26 cellular contexts compared by ENCODE assay signal in genomic region chr9:108347463-108348153, GRCh38.
"Had no signal": no experiment of that assay in that cellular context is flagged by ENCODE, and none has a peak within 500 bp of the region (broad histone marks: within the 10 kb centered on the region; RNA-seq: fewer than 3 reads in every experiment).

No MANE protein-coding gene starts in this region.

- H3K27me3 Mint-ChIP-seq: dendritic cell treated with granulocyte-macrophage colony-stimulating factor and Interleukin-4, amounts not matched to agents 40 ng/mL and 50 ng/mL, for 4 days; stimulated activated naive CD8-positive, alpha-beta T cell treated with anti-CD3 and anti-CD28 coated beads, Interleukin-15, amount 100 ng/mL, for 72 hours had no signal

- H3K4me3 Mint-ChIP-seq: dendritic cell treated with granulocyte-macrophage colony-stimulating factor and Interleukin-4, amounts not matched to agents 40 ng/mL and 50 ng/mL, for 4 days; endodermal cell; naive thymus-derived CD4-positive, alpha-beta T cell; nephron progenitor cell; stimulated activated naive CD8-positive, alpha-beta T cell treated with anti-CD3 and anti-CD28 coated beads, Interleukin-15, amount 100 ng/mL, for 72 hours had no signal

- H3K9me3 Mint-ChIP-seq: dendritic cell treated with granulocyte-macrophage colony-stimulating factor and Interleukin-4, amounts not matched to agents 40 ng/mL and 50 ng/mL, for 4 days; nephron progenitor cell had no signal

- H3K27me3 ChIP-seq: colonic mucosa, ovary, right lobe of liver, suprapubic skin, thyroid gland, vagina had no signal

- H3K27ac ChIP-seq: colonic mucosa, epithelial cell of prostate, ovary, right lobe of liver, suprapubic skin, thyroid gland had no signal

- DNase-seq: colonic mucosa; effector CD8-positive, alpha-beta T cell; endodermal cell; foreskin melanocyte; mesenchymal stem cell; midbrain; naive thymus-derived CD4-positive, alpha-beta T cell; nephron progenitor cell; nucleus accumbens; ovary; posterior cingulate gyrus; retina; right lobe of liver; stimulated activated CD4-positive, alpha-beta T cell treated with anti-CD3 and anti-CD28 coated beads, Interleukin-12 subunit alpha, Interleukin-12 subunit beta, amount 100 ng/mL, for 4 hours; stimulated activated CD4-positive, alpha-beta T cell treated with anti-CD3 and anti-CD28 coated beads, Interleukin-1b, Interleukin-23, amount 100 ng/mL, for 48 hours; stimulated activated CD4-positive, alpha-beta T cell treated with anti-CD3 and anti-CD28 coated beads, Interleukin-4, amount 100 ng/mL, for 1 hour; stimulated activated CD8-positive, alpha-beta memory T cell treated with anti-CD3 and anti-CD28 coated beads, Interleukin-4, amount 100 ng/mL, for 48 hours; stimulated activated naive CD4-positive, alpha-beta T cell; stimulated activated naive CD8-positive, alpha-beta T cell treated with anti-CD3 and anti-CD28 coated beads, Interleukin-15, amount 100 ng/mL, for 72 hours; thyroid gland had no signal

- H3K27ac Mint-ChIP-seq: dendritic cell treated with granulocyte-macrophage colony-stimulating factor and Interleukin-4, amounts not matched to agents 40 ng/mL and 50 ng/mL, for 4 days; endodermal cell; naive thymus-derived CD4-positive, alpha-beta T cell; nephron progenitor cell; stimulated activated naive CD8-positive, alpha-beta T cell treated with anti-CD3 and anti-CD28 coated beads, Interleukin-15, amount 100 ng/mL, for 72 hours had no signal

- ATAC-seq: esophagus mucosa; naive thymus-derived CD4-positive, alpha-beta T cell; right lobe of liver; stimulated activated naive CD8-positive, alpha-beta T cell treated with anti-CD3 and anti-CD28 coated beads, Interleukin-15, amount 100 ng/mL, for 72 hours had no signal

- H3K4me3 ChIP-seq: colonic mucosa, ovary, right lobe of liver, smooth muscle cell, suprapubic skin, thyroid gland, vagina had no signal

- H3K36me3 ChIP-seq: colonic mucosa, ovary, right lobe of liver, suprapubic skin, thyroid gland, vagina had no signal

- H3K4me1 Mint-ChIP-seq: naive thymus-derived CD4-positive, alpha-beta T cell; nephron progenitor cell; stimulated activated naive CD8-positive, alpha-beta T cell treated with anti-CD3 and anti-CD28 coated beads, Interleukin-15, amount 100 ng/mL, for 72 hours had no signal

- H3K9me3 ChIP-seq: colonic mucosa, ovary, right lobe of liver, suprapubic skin, thyroid gland, vagina had no signal

- H3K4me1 ChIP-seq: colonic mucosa, right lobe of liver, thyroid gland had no signal
